Comparison of ENCODE assay signal across 19 cellular contexts in the genomic region with DNA sequence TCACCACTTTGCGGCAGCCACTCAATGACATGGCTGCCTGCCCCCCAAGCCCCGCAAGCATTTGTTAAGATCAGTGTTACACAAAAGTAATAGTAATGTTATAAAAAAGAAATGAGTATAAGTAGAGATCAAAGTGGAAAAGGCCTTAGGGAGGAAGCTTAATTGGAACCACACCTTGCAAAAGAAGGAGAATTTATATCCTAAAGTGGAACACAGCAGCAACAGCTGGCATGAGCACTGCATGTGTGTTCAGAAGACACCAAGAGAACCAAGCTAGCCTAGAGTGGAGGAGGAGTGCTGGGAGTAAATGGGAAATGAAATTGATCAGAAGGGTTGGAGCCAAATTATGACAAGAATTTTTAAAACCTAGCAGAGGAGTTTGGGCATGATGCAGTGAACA.
DNase-seq lines count a peak whose midpoint lies in the region; ATAC-seq and TF ChIP-seq lines count a peak whose summit lies in the region.
"Had no signal": no experiment of that assay in that cellular context is flagged by ENCODE, and none has a peak within 500 bp of the region (broad histone marks: within the 10 kb centered on the region; RNA-seq: fewer than 3 reads in every experiment).

No MANE protein-coding gene starts in this region.

- H3K27ac ChIP-seq in brain microvascular endothelial cell = peak overlapping the region; percentile 9
- H3K27ac ChIP-seq: GM23248 had no signal

- H3K36me3 Mint-ChIP-seq in natural killer cell treated with Interleukin-12 subunit alpha and Interleukin-12 subunit beta and Interleukin-15 and Interleukin-18, amount 100 ng/mL, for 72 hours = no peaks in the 10 kb centered on the region
- H3K36me3 Mint-ChIP-seq in natural killer cell = no peaks in the 10 kb centered on the region
- H3K36me3 Mint-ChIP-seq in mesothelial cell of epicardium = peaks cover 3% of the 10 kb centered on the region
- H3K36me3 Mint-ChIP-seq in type B pancreatic cell = peaks cover 7% of the 10 kb centered on the region

- H3K27me3 ChIP-seq in brain microvascular endothelial cell (replicated peaks) = no peaks in the 10 kb centered on the region

- H3K4me1 Mint-ChIP-seq in natural killer cell treated with Interleukin-12 subunit alpha and Interleukin-12 subunit beta and Interleukin-15 and Interleukin-18, amount 100 ng/mL, for 72 hours (ENCODE audit: low read depth in 2 of 2) = peaks cover 57 to 59% of the 10 kb centered on the region in 2 donors
- H3K4me1 Mint-ChIP-seq in natural killer cell (peaks cover 41 to 65% of the 10 kb centered on the region in 2 donors), mesothelial cell of epicardium (peaks cover 46% of the 10 kb centered on the region), type B pancreatic cell (ENCODE audit: unreplicated experiment) (peaks cover 24% of the 10 kb centered on the region)

- peak overlapping the region; percentile 10 to 32 for H3K27ac Mint-ChIP-seq in natural killer cell treated with Interleukin-12 subunit alpha and Interleukin-12 subunit beta and Interleukin-15 and Interleukin-18, amount 100 ng/mL, for 72 hours
- H3K27ac Mint-ChIP-seq in natural killer cell = no peak overlapping the region
- peak overlapping the region; percentile 64 for H3K27ac Mint-ChIP-seq in mesothelial cell of epicardium
- H3K27ac Mint-ChIP-seq in type B pancreatic cell = peak overlapping the region; percentile 50

- no peaks in the 10 kb centered on the region for H3K27me3 Mint-ChIP-seq in natural killer cell treated with Interleukin-12 subunit alpha and Interleukin-12 subunit beta and Interleukin-15 and Interleukin-18, amount 100 ng/mL, for 72 hours
- no peaks in the 10 kb centered on the region for H3K27me3 Mint-ChIP-seq in natural killer cell (ENCODE audit: low read depth in 2 of 2)
- H3K27me3 Mint-ChIP-seq in mesothelial cell of epicardium (ENCODE audit: low read depth) = no peaks in the 10 kb centered on the region
- no peaks in the 10 kb centered on the region for H3K27me3 Mint-ChIP-seq in type B pancreatic cell

- H3K4me3 Mint-ChIP-seq in natural killer cell treated with Interleukin-12 subunit alpha and Interleukin-12 subunit beta and Interleukin-15 and Interleukin-18, amount 100 ng/mL, for 72 hours = no peak overlapping the region
- H3K4me3 Mint-ChIP-seq in natural killer cell (no peak overlapping the region), mesothelial cell of epicardium (no peak overlapping the region), type B pancreatic cell (no peak overlapping the region)

- TF ChIP-seq CTCF in natural killer cell (IDR thresholded peaks at IDR 0.05) = no peak
- TF ChIP-seq CTCF in brain microvascular endothelial cell (IDR thresholded peaks at IDR 0.05; ENCODE audit: low read depth, low read length, missing control alignments) = no peak
- no peak for TF ChIP-seq CTCF in mesothelial cell of epicardium (IDR thresholded peaks at IDR 0.05; ENCODE audit: unreplicated experiment)
- TF ChIP-seq CTCF in type B pancreatic cell (conservative IDR thresholded peaks at IDR 0.05) = no peak

- intact Hi-C loops in natural killer cell (cut with micrococcal nuclease) = loop anchor here (5.0 kb wide), 2 partner anchors 33 to 587 kb away; a partner anchor contains a TSS

- H3K4me3 ChIP-seq in brain microvascular endothelial cell (ENCODE audit: low read depth, low read length) = no peak overlapping the region
- H3K4me3 ChIP-seq: GM23248 had no signal

- DNase-seq in natural killer cell treated with Interleukin-12 subunit alpha and Interleukin-12 subunit beta and Interleukin-15 and Interleukin-18, amount 100 ng/mL, for 72 hours (ENCODE audit: low spot score) = no peak
- DNase-seq in natural killer cell = no peak
- no peak for DNase-seq in brain microvascular endothelial cell
- DNase-seq in mesothelial cell of epicardium (ENCODE audit: low spot score in 2 of 2, unreplicated experiment in 2 of 2) = no peak
- no peak for DNase-seq in type B pancreatic cell (ENCODE audit: extremely low spot score, unreplicated experiment)
- no peak for DNase-seq in NCI-H2107 (lab: John Stamatoyannopoulos, UW)
- no peak for DNase-seq in Kasumi-1 (lab: John Stamatoyannopoulos, UW)
- DNase-seq: DMS79, KBM-7, MM.1S, NCI-H1105, NCI-H187, NCI-H446 treated with DMSO at 0.1 percent for 48 hours, NCI-H774, SHP77 treated with DMSO at 0.1 percent for 48 hours had no signal

- ATAC-seq in natural killer cell treated with Interleukin-12 subunit alpha and Interleukin-12 subunit beta and Interleukin-15 and Interleukin-18, amount 100 ng/mL, for 72 hours = no peak
- ATAC-seq in natural killer cell (no peak), HG03025 (IDR thresholded peaks at IDR 0.05; ENCODE audit: low FRiP score, unreplicated experiment) (no peak)
- ATAC-seq: HCT116, Panc1 had no signal

- no peaks in the 10 kb centered on the region for H3K36me3 ChIP-seq in brain microvascular endothelial cell (replicated peaks)

- H3K9me3 Mint-ChIP-seq in natural killer cell treated with Interleukin-12 subunit alpha and Interleukin-12 subunit beta and Interleukin-15 and Interleukin-18, amount 100 ng/mL, for 72 hours = peaks cover 2% of the 10 kb centered on the region
- H3K9me3 Mint-ChIP-seq in natural killer cell (peaks cover 0 to 4% of the 10 kb centered on the region in 2 donors), mesothelial cell of epicardium (no peaks in the 10 kb centered on the region), type B pancreatic cell (peaks cover 3% of the 10 kb centered on the region)

- in situ Hi-C loops in brain microvascular endothelial cell (cut with HindIII; ENCODE audit: low pct_ligation_motif_present, low sequenced_read_pairs) = no loop called here

Comparison
In these comparisons a context has a peak if more than half of its experiments do, and no peak if none do; other contexts are left out.
1. H3K27ac Mint-ChIP-seq: peak in natural killer cell treated with Interleukin-12 subunit alpha and Interleukin-12 subunit beta and Interleukin-15 and Interleukin-18, amount 100 ng/mL, for 72 hours (2 of 2), mesothelial cell of epicardium (single experiment) and type B pancreatic cell (single experiment); none in natural killer cell (0 of 2).